ENCODE assay signal across 1 cellular context in genomic region chr10:31031666-31032514, GRCh38.
TF ChIP-seq lines count a peak whose summit lies in the region.

ZNF438 (minus strand) TSS chr10:31031865; CDS start chr10:30877034, 154,831 bp downstream.

TF ChIP-seq in K562, 482 proteins besides CTCF, POLR2A, EP300 and RAD21 (continued from another document and continues in another):
- no peak for TF ChIP-seq NR2C1 (IDR thresholded peaks at IDR 0.05)
- peak; percentile 49; the same call in 1 of the 2 replicates for TF ChIP-seq NR2C1 (tag; IDR thresholded peaks at IDR 0.05)
- TF ChIP-seq JUNB (CRISPR knock-in tag; conservative IDR thresholded peaks at IDR 0.05): 0 out of 2 replicates have a peak, but pooled peaks have one; percentile 8
- TF ChIP-seq HDAC3 (IDR thresholded peaks at IDR 0.05; ENCODE audit: borderline replicate concordance, partially characterized antibody): no peak
- no peak for TF ChIP-seq WHSC1 (IDR thresholded peaks at IDR 0.05; ENCODE audit: low read length)
- no peak for TF ChIP-seq BCLAF1 (IDR thresholded peaks at IDR 0.05; ENCODE audit: borderline replicate concordance in 1 of 2, control insufficient read depth in 1 of 2, low read depth in 2 of 2, low read length in 1 of 2)
- no peak for TF ChIP-seq PTBP1 (IDR thresholded peaks at IDR 0.05; ENCODE audit: low read depth, low read length)
- TF ChIP-seq, protein P1, sequence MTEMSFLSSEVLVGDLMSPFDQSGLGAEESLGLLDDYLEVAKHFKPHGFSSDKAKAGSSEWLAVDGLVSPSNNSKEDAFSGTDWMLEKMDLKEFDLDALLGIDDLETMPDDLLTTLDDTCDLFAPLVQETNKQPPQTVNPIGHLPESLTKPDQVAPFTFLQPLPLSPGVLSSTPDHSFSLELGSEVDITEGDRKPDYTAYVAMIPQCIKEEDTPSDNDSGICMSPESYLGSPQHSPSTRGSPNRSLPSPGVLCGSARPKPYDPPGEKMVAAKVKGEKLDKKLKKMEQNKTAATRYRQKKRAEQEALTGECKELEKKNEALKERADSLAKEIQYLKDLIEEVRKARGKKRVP (CRISPR knock-in tag; IDR thresholded peaks at IDR 0.05): 0 out of 2 replicates have a peak, but pooled peaks have one; percentile 55
- no peak for TF ChIP-seq BRD4 (IDR thresholded peaks at IDR 0.05)
- TF ChIP-seq U2AF1 (optimal IDR thresholded peaks at IDR 0.05; ENCODE audit: low read depth, low read length): no peak
- TF ChIP-seq EGR1 (conservative IDR thresholded peaks at IDR 0.05): peak; percentile 71
- TF ChIP-seq POLR3G (IDR thresholded peaks at IDR 0.05; ENCODE audit: extremely low read depth, insufficient read length, insufficient replicate concordance): no peak
- no peak for TF ChIP-seq XRCC5 (IDR thresholded peaks at IDR 0.05; ENCODE audit: low read depth, low read length)
- TF ChIP-seq, protein P2, sequence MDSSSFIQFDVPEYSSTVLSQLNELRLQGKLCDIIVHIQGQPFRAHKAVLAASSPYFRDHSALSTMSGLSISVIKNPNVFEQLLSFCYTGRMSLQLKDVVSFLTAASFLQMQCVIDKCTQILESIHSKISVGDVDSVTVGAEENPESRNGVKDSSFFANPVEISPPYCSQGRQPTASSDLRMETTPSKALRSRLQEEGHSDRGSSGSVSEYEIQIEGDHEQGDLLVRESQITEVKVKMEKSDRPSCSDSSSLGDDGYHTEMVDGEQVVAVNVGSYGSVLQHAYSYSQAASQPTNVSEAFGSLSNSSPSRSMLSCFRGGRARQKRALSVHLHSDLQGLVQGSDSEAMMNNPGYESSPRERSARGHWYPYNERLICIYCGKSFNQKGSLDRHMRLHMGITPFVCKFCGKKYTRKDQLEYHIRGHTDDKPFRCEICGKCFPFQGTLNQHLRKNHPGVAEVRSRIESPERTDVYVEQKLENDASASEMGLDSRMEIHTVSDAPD (CRISPR knock-in tag; IDR thresholded peaks at IDR 0.05): no peak
- TF ChIP-seq ZNF695 (CRISPR knock-in tag; IDR thresholded peaks at IDR 0.05): no peak
- TF ChIP-seq ZNF253 (CRISPR knock-in tag; conservative IDR thresholded peaks at IDR 0.05): no peak
- TF ChIP-seq HDGF (IDR thresholded peaks at IDR 0.05): no peak
- no peak for TF ChIP-seq BRCA1 (IDR thresholded peaks at IDR 0.05)
- no peak for TF ChIP-seq BRCA1 (CRISPR knock-in tag; IDR thresholded peaks at IDR 0.05)
- TF ChIP-seq, protein P3, sequence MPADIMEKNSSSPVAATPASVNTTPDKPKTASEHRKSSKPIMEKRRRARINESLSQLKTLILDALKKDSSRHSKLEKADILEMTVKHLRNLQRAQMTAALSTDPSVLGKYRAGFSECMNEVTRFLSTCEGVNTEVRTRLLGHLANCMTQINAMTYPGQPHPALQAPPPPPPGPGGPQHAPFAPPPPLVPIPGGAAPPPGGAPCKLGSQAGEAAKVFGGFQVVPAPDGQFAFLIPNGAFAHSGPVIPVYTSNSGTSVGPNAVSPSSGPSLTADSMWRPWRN (IDR thresholded peaks at IDR 0.05; ENCODE audit: low read depth): no peak
- no peak for TF ChIP-seq ZNF23 (CRISPR knock-in tag; IDR thresholded peaks at IDR 0.05)
- no peak for TF ChIP-seq CHD4 (IDR thresholded peaks at IDR 0.05; ENCODE audit: insufficient read depth, insufficient replicate concordance, low read depth, low read length, poor library complexity, severe bottlenecking)
- TF ChIP-seq PHF8 (IDR thresholded peaks at IDR 0.05; ENCODE audit: borderline replicate concordance, low read length): peak; percentile 64; the same call in 1 of the 2 replicates
- no peak for TF ChIP-seq FOXA1 (IDR thresholded peaks at IDR 0.05; ENCODE audit: borderline replicate concordance)
- TF ChIP-seq, protein P4, sequence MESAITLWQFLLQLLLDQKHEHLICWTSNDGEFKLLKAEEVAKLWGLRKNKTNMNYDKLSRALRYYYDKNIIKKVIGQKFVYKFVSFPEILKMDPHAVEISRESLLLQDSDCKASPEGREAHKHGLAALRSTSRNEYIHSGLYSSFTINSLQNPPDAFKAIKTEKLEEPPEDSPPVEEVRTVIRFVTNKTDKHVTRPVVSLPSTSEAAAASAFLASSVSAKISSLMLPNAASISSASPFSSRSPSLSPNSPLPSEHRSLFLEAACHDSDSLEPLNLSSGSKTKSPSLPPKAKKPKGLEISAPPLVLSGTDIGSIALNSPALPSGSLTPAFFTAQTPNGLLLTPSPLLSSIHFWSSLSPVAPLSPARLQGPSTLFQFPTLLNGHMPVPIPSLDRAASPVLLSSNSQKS (CRISPR knock-in tag; IDR thresholded peaks at IDR 0.05): no peak
- peak; percentile 41; the same call in 1 of the 2 replicates for TF ChIP-seq ESRRA (IDR thresholded peaks at IDR 0.05; ENCODE audit: borderline replicate concordance, low read depth)
- TF ChIP-seq HDAC6 (IDR thresholded peaks at IDR 0.05; ENCODE audit: low read depth, low read length): no peak
- 0 out of 2 replicates have a peak, but pooled peaks have one; percentile 32 for TF ChIP-seq PREB (CRISPR knock-in tag; IDR thresholded peaks at IDR 0.05)
- no peak for TF ChIP-seq ZBTB40 (IDR thresholded peaks at IDR 0.05)
- TF ChIP-seq ZBTB40 (CRISPR knock-in tag; IDR thresholded peaks at IDR 0.05): no peak
- no peak for TF ChIP-seq SNIP1 (IDR thresholded peaks at IDR 0.05; ENCODE audit: low read depth)
- TF ChIP-seq ZNF561 (CRISPR knock-in tag; conservative IDR thresholded peaks at IDR 0.05): 0 out of 2 replicates have a peak, but pooled peaks have one; percentile 63
- TF ChIP-seq ERF (CRISPR knock-in tag; IDR thresholded peaks at IDR 0.05): peak; percentile 61; the same call in 1 of the 2 replicates
- no peak for TF ChIP-seq HMG20B (CRISPR knock-in tag; IDR thresholded peaks at IDR 0.05)
- TF ChIP-seq MYC (IDR thresholded peaks at IDR 0.05; ENCODE audit: low read depth, low read length): peak; percentile 73
- TF ChIP-seq MYC (CRISPR knock-in tag; IDR thresholded peaks at IDR 0.05; ENCODE audit: borderline replicate concordance, low read depth): 0 out of 2 replicates have a peak, but pooled peaks have one; percentile 35
- TF ChIP-seq, protein P5, sequence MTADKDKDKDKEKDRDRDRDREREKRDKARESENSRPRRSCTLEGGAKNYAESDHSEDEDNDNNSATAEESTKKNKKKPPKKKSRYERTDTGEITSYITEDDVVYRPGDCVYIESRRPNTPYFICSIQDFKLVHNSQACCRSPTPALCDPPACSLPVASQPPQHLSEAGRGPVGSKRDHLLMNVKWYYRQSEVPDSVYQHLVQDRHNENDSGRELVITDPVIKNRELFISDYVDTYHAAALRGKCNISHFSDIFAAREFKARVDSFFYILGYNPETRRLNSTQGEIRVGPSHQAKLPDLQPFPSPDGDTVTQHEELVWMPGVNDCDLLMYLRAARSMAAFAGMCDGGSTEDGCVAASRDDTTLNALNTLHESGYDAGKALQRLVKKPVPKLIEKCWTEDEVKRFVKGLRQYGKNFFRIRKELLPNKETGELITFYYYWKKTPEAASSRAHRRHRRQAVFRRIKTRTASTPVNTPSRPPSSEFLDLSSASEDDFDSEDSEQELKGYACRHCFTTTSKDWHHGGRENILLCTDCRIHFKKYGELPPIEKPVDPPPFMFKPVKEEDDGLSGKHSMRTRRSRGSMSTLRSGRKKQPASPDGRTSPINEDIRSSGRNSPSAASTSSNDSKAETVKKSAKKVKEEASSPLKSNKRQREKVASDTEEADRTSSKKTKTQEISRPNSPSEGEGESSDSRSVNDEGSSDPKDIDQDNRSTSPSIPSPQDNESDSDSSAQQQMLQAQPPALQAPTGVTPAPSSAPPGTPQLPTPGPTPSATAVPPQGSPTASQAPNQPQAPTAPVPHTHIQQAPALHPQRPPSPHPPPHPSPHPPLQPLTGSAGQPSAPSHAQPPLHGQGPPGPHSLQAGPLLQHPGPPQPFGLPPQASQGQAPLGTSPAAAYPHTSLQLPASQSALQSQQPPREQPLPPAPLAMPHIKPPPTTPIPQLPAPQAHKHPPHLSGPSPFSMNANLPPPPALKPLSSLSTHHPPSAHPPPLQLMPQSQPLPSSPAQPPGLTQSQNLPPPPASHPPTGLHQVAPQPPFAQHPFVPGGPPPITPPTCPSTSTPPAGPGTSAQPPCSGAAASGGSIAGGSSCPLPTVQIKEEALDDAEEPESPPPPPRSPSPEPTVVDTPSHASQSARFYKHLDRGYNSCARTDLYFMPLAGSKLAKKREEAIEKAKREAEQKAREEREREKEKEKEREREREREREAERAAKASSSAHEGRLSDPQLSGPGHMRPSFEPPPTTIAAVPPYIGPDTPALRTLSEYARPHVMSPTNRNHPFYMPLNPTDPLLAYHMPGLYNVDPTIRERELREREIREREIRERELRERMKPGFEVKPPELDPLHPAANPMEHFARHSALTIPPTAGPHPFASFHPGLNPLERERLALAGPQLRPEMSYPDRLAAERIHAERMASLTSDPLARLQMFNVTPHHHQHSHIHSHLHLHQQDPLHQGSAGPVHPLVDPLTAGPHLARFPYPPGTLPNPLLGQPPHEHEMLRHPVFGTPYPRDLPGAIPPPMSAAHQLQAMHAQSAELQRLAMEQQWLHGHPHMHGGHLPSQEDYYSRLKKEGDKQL (CRISPR knock-in tag; IDR thresholded peaks at IDR 0.05; ENCODE audit: borderline replicate concordance): no peak
